Comparison of ENCODE assay signal across 21 cellular contexts in genomic region chr1:182169203-182169602, GRCh38.
DNase-seq lines count a peak whose midpoint lies in the region; ATAC-seq, FAIRE-seq and TF ChIP-seq lines count a peak whose summit lies in the region.
"Had no signal": no experiment of that assay in that cellular context is flagged by ENCODE, and none has a peak within 500 bp of the region (broad histone marks: within the 10 kb centered on the region; RNA-seq: fewer than 3 reads in every experiment).

No MANE protein-coding gene starts in this region.

- no peak for TF ChIP-seq POLR2A in heart left ventricle (IDR thresholded peaks at IDR 0.05)
- TF ChIP-seq POLR2A in K562 (conservative IDR thresholded peaks at IDR 0.05) = no peak

- TF ChIP-seq CTCF in heart left ventricle (IDR thresholded peaks at IDR 0.05) = no peak
- no peak for TF ChIP-seq CTCF in right atrium auricular region (IDR thresholded peaks at IDR 0.05)
- TF ChIP-seq CTCF in K562 (IDR thresholded peaks at IDR 0.05 in 2 of 3, conservative IDR thresholded peaks at IDR 0.05 in 1 of 3; ENCODE audit: insufficient read depth in 2 of 3, low read depth in 1 of 3, low read length in 3 of 3) = no peak
- no peak for TF ChIP-seq CTCF in lower lobe of right lung (IDR thresholded peaks at IDR 0.05)

- no peak overlapping the region; the same call in 1 of the 2 replicates for H3K4me2 ChIP-seq in K562 (ENCODE audit: insufficient read depth, low read length)
- H3K4me2 ChIP-seq: smooth muscle cell had no signal

- no peaks in the 10 kb centered on the region for H3K36me3 ChIP-seq in heart left ventricle
- H3K36me3 ChIP-seq in right atrium auricular region = no peaks in the 10 kb centered on the region
- H3K36me3 ChIP-seq in K562 (ENCODE audit: control insufficient read depth, insufficient read depth, low read length) = no peaks in the 10 kb centered on the region
- H3K36me3 ChIP-seq in lower lobe of right lung = no peaks in the 10 kb centered on the region

- H3K27ac ChIP-seq in heart left ventricle (peak overlapping the region in 1 of 12 donors; percentile 86), right atrium auricular region (peak overlapping the region in 1 of 2 donors; percentile 5), K562 (ENCODE audit: extremely low read depth, low read depth, low read length) (no peak overlapping the region), lower lobe of right lung (no peak overlapping the region)
- H3K27ac ChIP-seq: SK-N-MC had no signal

- no peak for TF ChIP-seq EP300 in K562 (IDR thresholded peaks at IDR 0.05; ENCODE audit: low read length)

- CTCF ChIA-PET in K562 (lab: Yijun Ruan, JAX; ENCODE audit: low intra/inter-chr PET ratio) = interaction anchor here (0.7 kb wide), 1 partner anchor 151 kb away, joined by 3 read pairs; no protein-coding TSS in a partner anchor

- H2AFZ ChIP-seq in K562 (ENCODE audit: low read depth, low read length) = peak overlapping the region; percentile 63

- POLR2A ChIA-PET in K562 (lab: Yijun Ruan, JAX) = interaction anchor here (3.0 kb wide), 1 partner anchor 13 kb away, joined by 19 read pairs; no protein-coding TSS in a partner anchor

- intact Hi-C loops in heart left ventricle (cut with DNase I) = no loop called here
- intact Hi-C loops in K562 (cut with micrococcal nuclease) = no loop called here
- intact Hi-C loops in lower lobe of right lung (cut with DNase I) = no loop called here

- H3K4me1 ChIP-seq in heart left ventricle (peaks cover 0 to 51% (median 8%) of the 10 kb centered on the region in 12 donors), right atrium auricular region (peaks cover 0 to 17% of the 10 kb centered on the region in 2 donors), K562 (replicated peaks in 1 of 2; ENCODE audit: control insufficient read depth in 2 of 2, insufficient read depth in 2 of 2, low read length in 2 of 2) (peaks cover 0 to 20% of the 10 kb centered on the region in 2 experiments; a peak in 3 of 5 replicates), lower lobe of right lung (peaks cover 41% of the 10 kb centered on the region)

- ATAC-seq in heart left ventricle (peak in 1 of 4 donors; percentile 56), K562 (peak; percentile 57), lower lobe of right lung (peak; percentile 54 to 59), HG03159 (IDR thresholded peaks at IDR 0.05; ENCODE audit: unreplicated experiment) (no peak)
- ATAC-seq: activated CD8-positive, alpha-beta memory T cell treated with anti-CD3 and anti-CD28 coated beads, Interleukin-2, amount 10 ng/mL, durations not matched to agents 7 days and 5 days; natural killer cell treated with Interleukin-12 subunit alpha and Interleukin-12 subunit beta and Interleukin-15 and Interleukin-18, amount 100 ng/mL, for 72 hours had no signal

- no TSS peak for BruUV-seq in K562 (replicated peaks; lab: Mats Ljungman, UMichigan)

- DNase-seq in heart left ventricle (peak in 3 of 5 donors; percentile 34 to 52 (median 35)), right atrium auricular region (ENCODE audit: low spot score) (no peak), K562 (ENCODE audit: extremely low read depth in 1 of 4, low spot score in 3 of 4) (no peak), lower lobe of right lung (peak; percentile 77), foreskin melanocyte (no peak), iPS-NIHi11 (ENCODE audit: low spot score) (no peak)
- DNase-seq in activated CD4-positive, CD25-positive, alpha-beta regulatory T cell treated with anti-CD3 and anti-CD28 coated beads, Interleukin-2, amount 50 U/mL, for 72 hours = no peak
- DNase-seq: ACHN; activated CD8-positive, alpha-beta memory T cell treated with anti-CD3 and anti-CD28 coated beads, Interleukin-2, amount 10 ng/mL, durations not matched to agents 7 days and 5 days; activated naive CD8-positive, alpha-beta T cell treated with anti-CD3 and anti-CD28 coated beads for 36 hours; CD4-positive, CD25-positive, alpha-beta regulatory T cell; KBM-7; NCI-H1092; NCI-H526; stimulated activated CD4-positive, alpha-beta T cell treated with anti-CD3 and anti-CD28 coated beads, Interleukin-4, amount 100 ng/mL, for 24 hours had no signal

- H3K9me3 ChIP-seq in heart left ventricle = no peaks in the 10 kb centered on the region
- H3K9me3 ChIP-seq in right atrium auricular region = no peaks in the 10 kb centered on the region
- no peaks in the 10 kb centered on the region for H3K9me3 ChIP-seq in K562 (replicated peaks; ENCODE audit: control insufficient read depth, insufficient read depth, low read depth, low read length)
- H3K9me3 ChIP-seq in lower lobe of right lung = no peaks in the 10 kb centered on the region

- FAIRE-seq in K562 (lab: Jason Lieb, UNC) = no peak
- FAIRE-seq: GM12892, keratinocyte had no signal

- H3K27me3 ChIP-seq in heart left ventricle (no peaks in the 10 kb centered on the region), right atrium auricular region (no peaks in the 10 kb centered on the region), K562 (ENCODE audit: control insufficient read depth in 2 of 2, insufficient read depth in 2 of 2, low read length in 2 of 2) (peaks cover 0 to 2% of the 10 kb centered on the region in 2 experiments; a peak in 1 of 5 replicates), lower lobe of right lung (ENCODE audit: low read depth) (no peaks in the 10 kb centered on the region)

- H3K4me3 ChIP-seq in heart left ventricle (no peak overlapping the region), right atrium auricular region (no peak overlapping the region), K562 (no peak overlapping the region), lower lobe of right lung (no peak overlapping the region)
- H3K4me3 ChIP-seq: SK-N-MC, smooth muscle cell had no signal

- TF ChIP-seq RAD21 in K562 (CRISPR knock-in tag; conservative IDR thresholded peaks at IDR 0.05 in 1 of 2, IDR thresholded peaks at IDR 0.05 in 1 of 2) = no peak

- H3K79me2 ChIP-seq in K562 (ENCODE audit: control insufficient read depth, insufficient read depth, low read length) = no peaks in the 10 kb centered on the region

- WGBS in heart left ventricle, 4 donors = 65 to 77% (median 75%) methylated on average over 9 of the region's 9 CpGs
- WGBS in K562 (ENCODE audit: insufficient coverage, low coverage, missing lambda C conversion rate) = 18% methylated on average over 9 of the region's 9 CpGs

- no peaks in the 10 kb centered on the region for H3K9me1 ChIP-seq in K562 (ENCODE audit: control insufficient read depth, insufficient read depth, low read length)

- H4K20me1 ChIP-seq in K562 (replicated peaks; ENCODE audit: control insufficient read depth, insufficient read depth, low read length) = no peaks in the 10 kb centered on the region

- in situ Hi-C loops in K562 (cut with MboI) = no loop called here

- peak overlapping the region in 1 of 2 experiments; percentile 28; a peak in 1 of 4 replicates for H3K9ac ChIP-seq in K562 (ENCODE audit: insufficient read depth in 1 of 2, low read depth in 2 of 2, low read length in 2 of 2)

TF ChIP-seq in K562, 482 proteins besides CTCF, POLR2A, EP300 and RAD21 (continues in another document):
- TF ChIP-seq NR1H2 (CRISPR knock-in tag; IDR thresholded peaks at IDR 0.05) (no peak), CBX2 (IDR thresholded peaks at IDR 0.05; ENCODE audit: insufficient read depth, low read length, poor library complexity, severe bottlenecking) (no peak), L3MBTL2 (IDR thresholded peaks at IDR 0.05) (peak; percentile 33; the same call in 1 of the 2 replicates), RFX5 (IDR thresholded peaks at IDR 0.05; ENCODE audit: low read depth, low read length) (no peak), POLR2B (IDR thresholded peaks at IDR 0.05; ENCODE audit: low read depth, partially characterized antibody) (no peak), ERF (CRISPR knock-in tag; IDR thresholded peaks at IDR 0.05) (no peak), SP1 (CRISPR knock-in tag; IDR thresholded peaks at IDR 0.05) (no peak), ZFP30 (CRISPR knock-in tag; IDR thresholded peaks at IDR 0.05; ENCODE audit: borderline replicate concordance) (no peak), ZBTB26 (CRISPR knock-in tag; IDR thresholded peaks at IDR 0.05) (no peak), TAF9B (IDR thresholded peaks at IDR 0.05; ENCODE audit: partially characterized antibody) (no peak), MED1 (CRISPR knock-in tag; IDR thresholded peaks at IDR 0.05; ENCODE audit: borderline replicate concordance) (no peak)
- TF ChIP-seq, protein P1, sequence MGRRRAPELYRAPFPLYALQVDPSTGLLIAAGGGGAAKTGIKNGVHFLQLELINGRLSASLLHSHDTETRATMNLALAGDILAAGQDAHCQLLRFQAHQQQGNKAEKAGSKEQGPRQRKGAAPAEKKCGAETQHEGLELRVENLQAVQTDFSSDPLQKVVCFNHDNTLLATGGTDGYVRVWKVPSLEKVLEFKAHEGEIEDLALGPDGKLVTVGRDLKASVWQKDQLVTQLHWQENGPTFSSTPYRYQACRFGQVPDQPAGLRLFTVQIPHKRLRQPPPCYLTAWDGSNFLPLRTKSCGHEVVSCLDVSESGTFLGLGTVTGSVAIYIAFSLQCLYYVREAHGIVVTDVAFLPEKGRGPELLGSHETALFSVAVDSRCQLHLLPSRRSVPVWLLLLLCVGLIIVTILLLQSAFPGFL (CRISPR knock-in tag; IDR thresholded peaks at IDR 0.05) = no peak

Comparison
In these comparisons a context has a peak if more than half of its experiments do, and no peak if none do; other contexts are left out.
1. DNase-seq: peak in heart left ventricle (3 of 5) and lower lobe of right lung (single experiment); none in right atrium auricular region (single experiment), K562 (0 of 4), foreskin melanocyte (single experiment), iPS-NIHi11 (single experiment) and activated CD4-positive, CD25-positive, alpha-beta regulatory T cell treated with anti-CD3 and anti-CD28 coated beads, Interleukin-2, amount 50 U/mL, for 72 hours (single experiment).